ENCODE assay signal across 13 cellular contexts in genomic region chr3:101847328-101847727, GRCh38. TPM values are rescaled to one million over a fixed set of nuclear protein-coding genes. Genes with fewer than 3 reads are reported as not detected.
A peak's percentile ranks its signal among the peaks of the same experiment; 100 is the strongest.
DNase-seq lines count a peak whose midpoint lies in the region; ATAC-seq and TF ChIP-seq lines count a peak whose summit lies in the region.
"Had no signal": no experiment of that assay in that cellular context is flagged by ENCODE, and none has a peak within 500 bp of the region (broad histone marks: within the 10 kb centered on the region; RNA-seq: fewer than 3 reads in every experiment).

No MANE protein-coding gene starts in this region.

- H4K12ac ChIP-seq in trophoblast cell (ENCODE audit: low read depth, low read length), result no peak overlapping the region

- CTCF ChIA-PET in CD4-positive, alpha-beta memory T cell (lab: Charles Lee; ENCODE audit: partially characterized antibody), result interaction anchor here (0.9 kb wide), 1 partner anchor 43 kb away, joined by 3 read pairs; no protein-coding TSS in a partner anchor

- TF ChIP-seq CTCF in OCI-LY1 (IDR thresholded peaks at IDR 0.05; ENCODE audit: low read length) (no peak), esophagus squamous epithelium (IDR thresholded peaks at IDR 0.05) (no peak)

- H4K8ac ChIP-seq in trophoblast cell (ENCODE audit: low read depth, low read length), result no peak overlapping the region

- peaks cover 18% of the 10 kb centered on the region for H3K79me1 ChIP-seq in trophoblast cell (ENCODE audit: low read length)

- H3K27me3 Mint-ChIP-seq in CD4-positive, alpha-beta memory T cell, result no peaks in the 10 kb centered on the region
- H3K27me3 Mint-ChIP-seq: activated CD4-positive, alpha-beta memory T cell treated with anti-CD3 and anti-CD28 coated beads for 36 hours had no signal

- H3K23ac ChIP-seq in trophoblast cell (ENCODE audit: low read length), result no peak overlapping the region

- H2BK12ac ChIP-seq in trophoblast cell (ENCODE audit: low read length), result no peak overlapping the region

- H3K9me3 Mint-ChIP-seq in CD4-positive, alpha-beta memory T cell, result peaks cover 0 to 4% (median 0%) of the 10 kb centered on the region in 8 donors
- H3K9me3 Mint-ChIP-seq: activated CD4-positive, alpha-beta memory T cell treated with anti-CD3 and anti-CD28 coated beads for 36 hours had no signal

- no peak overlapping the region for H3K9ac ChIP-seq in OCI-LY1 (ENCODE audit: low read length)
- no peak overlapping the region for H3K9ac ChIP-seq in trophoblast cell (ENCODE audit: low read length)
- H3K9ac ChIP-seq: BLaER1 had no signal

- no peak overlapping the region for H2BK5ac ChIP-seq in trophoblast cell (ENCODE audit: low read depth, low read length, poor library complexity)

- no peaks in the 10 kb centered on the region for H3K9me3 ChIP-seq in CD4-positive, alpha-beta memory T cell (ENCODE audit: control insufficient read depth in 1 of 2, low read length in 2 of 2)
- H3K9me3 ChIP-seq in OCI-LY1 (ENCODE audit: low read length), result no peaks in the 10 kb centered on the region
- no peaks in the 10 kb centered on the region for H3K9me3 ChIP-seq in esophagus squamous epithelium
- H3K9me3 ChIP-seq in trophoblast cell (ENCODE audit: insufficient read depth, low read depth, low read length), result no peaks in the 10 kb centered on the region
- H3K9me3 ChIP-seq: BLaER1 had no signal

- H3K4ac ChIP-seq in trophoblast cell (ENCODE audit: low read depth, low read length), result no peak overlapping the region

- H3K14ac ChIP-seq in trophoblast cell (ENCODE audit: low read length), result no peak overlapping the region

- H3K27ac ChIP-seq in CD4-positive, alpha-beta memory T cell (ENCODE audit: low read depth, low read length), result no peak overlapping the region
- peak overlapping the region; percentile 56 for H3K27ac ChIP-seq in OCI-LY1 (ENCODE audit: low read depth, low read length, poor library complexity, severe bottlenecking)
- peak overlapping the region in 3 of 4 donors; percentile 95 to 100 (median 100) for H3K27ac ChIP-seq in esophagus squamous epithelium
- H3K27ac ChIP-seq in trophoblast cell (ENCODE audit: low read depth, low read length), result no peak overlapping the region
- H3K27ac ChIP-seq: BLaER1 had no signal

- H3K4me3 ChIP-seq in CD4-positive, alpha-beta memory T cell (ENCODE audit: low read length in 2 of 2), result no peak overlapping the region
- H3K4me3 ChIP-seq in OCI-LY1 (ENCODE audit: low read depth, low read length, poor library complexity, severe bottlenecking), result no peak overlapping the region
- H3K4me3 ChIP-seq in esophagus squamous epithelium, result no peak overlapping the region
- H3K4me3 ChIP-seq in trophoblast cell (ENCODE audit: low read depth, low read length), result no peak overlapping the region
- H3K4me3 ChIP-seq: BLaER1, lung had no signal

- H3K4me2 ChIP-seq in OCI-LY1 (ENCODE audit: low read length) (no peak overlapping the region; the same call in 1 of the 2 replicates), trophoblast cell (ENCODE audit: low read length) (no peak overlapping the region)
- H3K4me2 ChIP-seq: BLaER1 had no signal

- H3F3A ChIP-seq in OCI-LY1 (ENCODE audit: insufficient read depth, low read length), result no peaks in the 10 kb centered on the region

- DNase-seq in CD4-positive, alpha-beta memory T cell, result no peak
- DNase-seq in esophagus squamous epithelium (lab: John Stamatoyannopoulos, UW) (no peak), trophoblast cell (peak; percentile 62 to 91), NCI-H1436 treated with DMSO at 0.1 percent for 48 hours (lab: John Stamatoyannopoulos, UW) (no peak), A172 (ENCODE audit: low spot score) (no peak), Right ventricle myocardium superior (no peak)
- DNase-seq: activated CD4-positive, alpha-beta memory T cell treated with anti-CD3 and anti-CD28 coated beads for 36 hours; posterior cingulate gyrus; stimulated activated CD4-positive, alpha-beta T cell treated with anti-CD3 and anti-CD28 coated beads, Interleukin-1b, Interleukin-23, amount 100 ng/mL, for 48 hours had no signal

- peaks cover 19 to 37% (median 22%) of the 10 kb centered on the region in 4 donors for H3K4me1 Mint-ChIP-seq in CD4-positive, alpha-beta memory T cell

- H2BK120ac ChIP-seq in trophoblast cell (ENCODE audit: insufficient read depth, low read length, poor library complexity), result no peak overlapping the region

- no peak overlapping the region for H2AFZ ChIP-seq in OCI-LY1 (ENCODE audit: low read length)
- no peak overlapping the region for H2AFZ ChIP-seq in trophoblast cell (ENCODE audit: insufficient read depth, low read length, poor library complexity)

- no peaks in the 10 kb centered on the region for H3K9me2 ChIP-seq in OCI-LY1 (ENCODE audit: low read depth, low read length)

- TF ChIP-seq POLR2A in esophagus squamous epithelium (IDR thresholded peaks at IDR 0.05), result no peak

- POLR2A ChIA-PET in CD4-positive, alpha-beta memory T cell (lab: Charles Lee; ENCODE audit: partially characterized antibody), result interaction anchor here (1.3 to 8.2 kb wide), 3 partner anchors 8 to 24 kb away, joined by 3 to 213 read pairs (median 20); no protein-coding TSS in a partner anchor

- H3K4me3 Mint-ChIP-seq in CD4-positive, alpha-beta memory T cell, result peak overlapping the region in 5 of 8 donors; percentile 9 to 50 (median 37)
- H3K4me3 Mint-ChIP-seq: activated CD4-positive, alpha-beta memory T cell treated with anti-CD3 and anti-CD28 coated beads for 36 hours had no signal

- peaks cover 6% of the 10 kb centered on the region for H3K36me3 ChIP-seq in CD4-positive, alpha-beta memory T cell (ENCODE audit: insufficient read depth, low read length)
- H3K36me3 ChIP-seq in OCI-LY1 (ENCODE audit: insufficient read depth, low read length) (peaks cover 16% of the 10 kb centered on the region; the same call in 1 of the 2 replicates), esophagus squamous epithelium (peaks cover 0 to 7% (median 0%) of the 10 kb centered on the region in 3 donors), trophoblast cell (ENCODE audit: control insufficient read depth in 1 of 2, insufficient read depth in 2 of 2, low read length in 2 of 2) (no peaks in the 10 kb centered on the region)

- H3K27me3 ChIP-seq in CD4-positive, alpha-beta memory T cell (ENCODE audit: insufficient read depth, low read length), result no peaks in the 10 kb centered on the region
- no peaks in the 10 kb centered on the region for H3K27me3 ChIP-seq in OCI-LY1 (ENCODE audit: insufficient read depth, low read length)
- no peaks in the 10 kb centered on the region for H3K27me3 ChIP-seq in esophagus squamous epithelium
- H3K27me3 ChIP-seq in trophoblast cell (ENCODE audit: insufficient read depth, low read length), result no peaks in the 10 kb centered on the region

- H4K91ac ChIP-seq in trophoblast cell (ENCODE audit: low read depth, low read length), result no peak overlapping the region

- no peak overlapping the region for H3K18ac ChIP-seq in trophoblast cell (ENCODE audit: low read length)

- H4K20me1 ChIP-seq in OCI-LY1 (ENCODE audit: insufficient read depth, low read length), result no peaks in the 10 kb centered on the region

- H3K4me1 ChIP-seq in CD4-positive, alpha-beta memory T cell (ENCODE audit: insufficient read depth, low read length), result peaks cover 16% of the 10 kb centered on the region
- H3K4me1 ChIP-seq in OCI-LY1 (ENCODE audit: insufficient read depth, low read length, severe bottlenecking) (peaks cover 42% of the 10 kb centered on the region), esophagus squamous epithelium (peaks cover 0 to 40% (median 14%) of the 10 kb centered on the region in 3 donors), trophoblast cell (ENCODE audit: control insufficient read depth in 1 of 2, insufficient read depth in 2 of 2, low read length in 2 of 2) (peaks cover under 1 to 4% of the 10 kb centered on the region in 2 experiments)

- ATAC-seq in GM21528 (IDR thresholded peaks at IDR 0.05; ENCODE audit: low FRiP score, unreplicated experiment), result no peak
- no peak for ATAC-seq in Right ventricle myocardium superior (ENCODE audit: poor library complexity)

- H3K79me2 ChIP-seq in OCI-LY1 (ENCODE audit: insufficient read depth, low read length) (peaks cover 19% of the 10 kb centered on the region), trophoblast cell (ENCODE audit: control insufficient read depth, insufficient read depth, low read length, poor library complexity) (peaks cover 10% of the 10 kb centered on the region)

- H3K36me3 Mint-ChIP-seq in CD4-positive, alpha-beta memory T cell, result peaks cover 15 to 24% of the 10 kb centered on the region in 2 donors

- 41 to 68% methylated on average over 3 of the region's 3 CpGs for WGBS in esophagus squamous epithelium, 2 donors
- WGBS in trophoblast cell (ENCODE audit: extremely low coverage, insufficient coverage, insufficient read length), result no CpG with 5 or more reads among the region's 3 CpGs

- no peak overlapping the region for H2AK5ac ChIP-seq in trophoblast cell (ENCODE audit: low read length)

- H3K27ac Mint-ChIP-seq in CD4-positive, alpha-beta memory T cell, result peak overlapping the region; percentile 53 to 99 (median 88)

- intact Hi-C loops in CD4-positive, alpha-beta memory T cell (cut with micrococcal nuclease), result no loop called here
- intact Hi-C loops in esophagus squamous epithelium (cut with DNase I), result no loop called here
- intact Hi-C loops in Right ventricle myocardium superior (cut with DNase I), result no loop called here

RNA-seq across cellular contexts. Expression of gene NFKBIZ, which starts 2.0 kb away (rescaled TPM):
- total RNA-seq in CD4-positive, alpha-beta memory T cell, result 10 to 100 TPM; 75.9 to 79.5 TPM
- 10 to 100 TPM in 1 of 2 donors, 1 to 10 TPM in 1; 7.3 to 13.2 TPM for polyA plus RNA-seq in CD4-positive, alpha-beta memory T cell
- total RNA-seq in esophagus squamous epithelium (100 to 1,000 TPM in 1 of 4 donors, 10 to 100 TPM in 3; 19.2 to 108 (median 35.4) TPM), Right ventricle myocardium superior (12.9 TPM)
- polyA plus RNA-seq in trophoblast cell (2013), result 5.7 and 6.0 TPM in 2 replicates
- 1.8 and 7.5 TPM in 2 replicates for total RNA-seq in A172 (2014; rRNA removed; shearing (Covaris generic))

Comparison
In these comparisons a context has a peak if more than half of its experiments do, and no peak if none do; other contexts are left out.
1. DNase-seq: peak in trophoblast cell (2 of 2); none in CD4-positive, alpha-beta memory T cell (0 of 5), esophagus squamous epithelium (single experiment), NCI-H1436 treated with DMSO at 0.1 percent for 48 hours (single experiment), A172 (single experiment) and Right ventricle myocardium superior (single experiment).
2. H3K27ac ChIP-seq: peak in OCI-LY1 (single experiment) and esophagus squamous epithelium (3 of 4); none in CD4-positive, alpha-beta memory T cell (single experiment) and trophoblast cell (single experiment).